9 cellular contexts compared by ENCODE assay signal in the genomic region with DNA sequence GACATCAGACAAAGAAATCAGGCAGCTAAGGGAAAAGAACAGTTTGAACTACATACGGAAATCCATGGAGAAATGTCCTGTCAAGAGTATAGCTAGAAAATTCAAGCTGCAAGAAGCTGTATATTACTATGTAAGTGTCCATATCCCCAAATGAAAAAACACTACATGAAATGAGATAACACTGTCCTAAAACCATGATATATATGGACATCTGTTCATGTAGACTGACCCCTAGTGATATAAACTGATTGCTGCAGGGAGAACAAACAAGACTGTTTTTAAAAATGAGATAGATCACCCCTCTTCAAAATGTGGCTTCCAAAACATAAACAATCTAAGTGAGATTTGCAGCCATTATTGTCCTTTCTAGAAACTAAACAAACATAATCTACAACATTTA.
DNase-seq lines count a peak whose midpoint lies in the region; ATAC-seq and TF ChIP-seq lines count a peak whose summit lies in the region.
"Had no signal": no experiment of that assay in that cellular context is flagged by ENCODE, and none has a peak within 500 bp of the region (broad histone marks: within the 10 kb centered on the region; RNA-seq: fewer than 3 reads in every experiment).

No MANE protein-coding gene starts in this region.

- 71 to 76% (median 73%) methylated on average over 1 of the region's 1 CpG for WGBS in heart left ventricle, 4 donors

- H3K4me3 ChIP-seq in heart left ventricle (no peak overlapping the region), fibroblast of the aortic adventitia (ENCODE audit: low read depth, low read length) (no peak overlapping the region)
- H3K4me3 ChIP-seq: SJSA1 had no signal

- no peaks in the 10 kb centered on the region for H3K36me3 ChIP-seq in heart left ventricle
- H3K36me3 ChIP-seq: SJSA1 had no signal

- H3K27me3 ChIP-seq in heart left ventricle: no peaks in the 10 kb centered on the region
- H3K27me3 ChIP-seq: SJSA1 had no signal

- DNase-seq in heart left ventricle (no peak), Right ventricle myocardium inferior (ENCODE audit: missing footprints) (no peak), OCI-M1 (lab: John Stamatoyannopoulos, UW) (peak; percentile 52), fibroblast of the aortic adventitia (ENCODE audit: low read depth) (peak; percentile 16), NCI-H1048 (lab: John Stamatoyannopoulos, UW) (no peak), NCI-H226 (no peak), GF-D8 (lab: John Stamatoyannopoulos, UW) (no peak)

- TF ChIP-seq POLR2A in heart left ventricle (IDR thresholded peaks at IDR 0.05): no peak

- H3K27ac ChIP-seq in heart left ventricle: no peak overlapping the region
- H3K27ac ChIP-seq: SJSA1 had no signal

- H3K9me3 ChIP-seq in heart left ventricle: no peaks in the 10 kb centered on the region
- H3K9me3 ChIP-seq: SJSA1 had no signal

- ATAC-seq in heart left ventricle: no peak
- ATAC-seq in Right ventricle myocardium inferior: no peak
- ATAC-seq in GM19023 (IDR thresholded peaks at IDR 0.05; ENCODE audit: unreplicated experiment): no peak

- intact Hi-C loops in heart left ventricle (cut with DNase I) (loop anchor here in 8 of 10 donors (5.0 to 10.0 kb wide), 5 partner anchors 238 to 1891 kb away; no protein-coding TSS in a partner anchor), Right ventricle myocardium inferior (cut with DNase I) (loop anchor here (10.0 kb wide), 1 partner anchor 1888 kb away; no protein-coding TSS in a partner anchor)

- peak in 10 of 12 donors; percentile 12 to 61 (median 38) for TF ChIP-seq CTCF in heart left ventricle (IDR thresholded peaks at IDR 0.05)
- TF ChIP-seq CTCF in fibroblast of the aortic adventitia (IDR thresholded peaks at IDR 0.05; ENCODE audit: insufficient read depth, low read length): peak; percentile 38

- H3K4me1 ChIP-seq in heart left ventricle: peaks cover 0 to 5% (median 0%) of the 10 kb centered on the region in 12 donors

Comparison
In these comparisons a context has a peak if more than half of its experiments do, and no peak if none do; other contexts are left out.
1. DNase-seq: peak in OCI-M1 (single experiment) and fibroblast of the aortic adventitia (single experiment); none in heart left ventricle (0 of 5), Right ventricle myocardium inferior (single experiment), NCI-H1048 (single experiment), NCI-H226 (single experiment) and GF-D8 (single experiment).